ENCODE assay signal across 19 cellular contexts in the genomic region with DNA sequence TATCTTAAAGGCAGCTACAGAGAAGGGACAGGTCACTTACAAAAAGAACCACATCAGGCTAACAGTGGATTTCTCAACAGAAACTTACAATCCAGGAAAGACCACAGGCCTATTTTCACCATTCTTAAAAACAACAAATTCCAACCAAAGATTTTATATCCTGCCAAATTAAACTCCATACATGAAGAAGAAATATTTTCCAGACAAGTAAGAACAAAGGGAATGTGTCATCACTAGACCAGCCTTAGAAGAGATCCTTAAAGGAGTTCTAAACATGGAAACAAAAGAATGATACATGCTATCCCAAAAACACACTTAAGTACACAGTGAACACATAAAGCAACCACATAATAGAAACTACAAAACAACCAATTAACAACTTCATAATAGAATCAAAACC.
"Had no signal": no experiment of that assay in that cellular context is flagged by ENCODE, and none has a peak within 500 bp of the region (broad histone marks: within the 10 kb centered on the region; RNA-seq: fewer than 3 reads in every experiment).

No MANE protein-coding gene starts in this region.

- H3K27me3 Mint-ChIP-seq: activated naive CD8-positive, alpha-beta T cell treated with anti-CD3 and anti-CD28 coated beads for 36 hours; dendritic cell treated with granulocyte-macrophage colony-stimulating factor and Interleukin-4, amounts not matched to agents 40 ng/mL and 50 ng/mL, for 4 days; naive B cell had no signal

- ATAC-seq: effector memory CD8-positive, alpha-beta T cell; heart right ventricle had no signal

- H3K27ac Mint-ChIP-seq: activated naive CD8-positive, alpha-beta T cell treated with anti-CD3 and anti-CD28 coated beads for 36 hours; activated T-helper 1 cell treated with anti-CD3 and anti-CD28 coated beads, Interleukin-12 subunit alpha, Interleukin-12 subunit beta, Interleukin-2, Interleukin-4 antibody, amounts not matched to agents 30 ng/mL and 10 ng/mL and 1 ng/mL, durations not matched to agents 14 hours and 24 hours and 36 hours; dendritic cell treated with granulocyte-macrophage colony-stimulating factor and Interleukin-4, amounts not matched to agents 40 ng/mL and 50 ng/mL, for 4 days; effector memory CD8-positive, alpha-beta T cell had no signal

- DNase-seq: activated CD4-positive, alpha-beta T cell treated with anti-CD3 and anti-CD28 coated beads, Interleukin-2, amount 50 U/mL, for 4 hours; activated gamma-delta T cell treated with Interleukin-2 at 50 U/mL for 16 hours; activated naive CD8-positive, alpha-beta T cell treated with anti-CD3 and anti-CD28 coated beads for 36 hours; activated T-cell treated with anti-CD3 and anti-CD28 coated beads for 4 hours; amniotic stem cell; effector memory CD8-positive, alpha-beta T cell; heart right ventricle; kidney glomerular epithelial cell; left ventricle myocardium inferior; naive B cell; stimulated activated CD4-positive, alpha-beta T cell treated with anti-CD3 and anti-CD28 coated beads, Interleukin-2, amount 100 ng/mL, for 24 hours; stimulated activated naive CD4-positive, alpha-beta T cell treated with Interleukin-2 at 50 U/mL for 16 hours; SW 1271; thyroid gland had no signal

- H3K4me1 Mint-ChIP-seq: activated naive CD8-positive, alpha-beta T cell treated with anti-CD3 and anti-CD28 coated beads for 36 hours; naive B cell; neural crest cell had no signal

- H3K4me3 Mint-ChIP-seq: activated naive CD8-positive, alpha-beta T cell treated with anti-CD3 and anti-CD28 coated beads for 36 hours; activated T-helper 1 cell treated with anti-CD3 and anti-CD28 coated beads, Interleukin-12 subunit alpha, Interleukin-12 subunit beta, Interleukin-2, Interleukin-4 antibody, amounts not matched to agents 30 ng/mL and 10 ng/mL and 1 ng/mL, durations not matched to agents 14 hours and 24 hours and 36 hours; dendritic cell treated with granulocyte-macrophage colony-stimulating factor and Interleukin-4, amounts not matched to agents 40 ng/mL and 50 ng/mL, for 4 days; effector memory CD8-positive, alpha-beta T cell; naive B cell; neural crest cell had no signal

- H3K4me3 ChIP-seq: heart right ventricle, left ventricle myocardium inferior, prostate gland, right atrium auricular region, thyroid gland had no signal
